In the genomic region with DNA sequence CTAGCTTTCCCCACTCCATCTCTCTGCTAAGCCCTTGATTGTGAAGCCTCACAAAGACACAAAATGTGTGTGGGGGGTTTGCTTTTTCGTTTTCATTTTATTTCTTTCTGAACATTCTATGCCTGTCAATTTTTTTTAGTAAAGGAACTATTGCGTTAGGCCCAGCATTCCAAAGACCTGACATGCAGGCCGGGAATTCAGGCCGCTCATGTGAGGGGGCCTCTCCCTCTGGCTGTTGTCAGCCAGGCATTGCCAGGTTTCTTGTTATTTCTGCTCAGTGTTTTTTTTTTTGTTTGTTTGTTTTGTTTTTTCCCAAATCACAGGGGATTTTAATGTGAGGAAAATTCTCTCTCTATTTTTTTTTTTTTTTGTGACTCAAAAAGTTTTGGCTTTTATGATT, we compare ENCODE assay signal across 12 cellular contexts. TPM values are rescaled to one million over a fixed set of nuclear protein-coding genes. Genes with fewer than 3 reads are reported as not detected.
DNase-seq lines count a peak whose midpoint lies in the region; ATAC-seq and TF ChIP-seq lines count a peak whose summit lies in the region.
"Had no signal": no experiment of that assay in that cellular context is flagged by ENCODE, and none has a peak within 500 bp of the region (broad histone marks: within the 10 kb centered on the region; RNA-seq: fewer than 3 reads in every experiment).

No MANE protein-coding gene starts in this region.

- in situ Hi-C loops in astrocyte of the spinal cord (cut with HindIII; ENCODE audit: low sequenced_read_pairs) = no loop called here

- no peak for ATAC-seq in HG02623 (IDR thresholded peaks at IDR 0.05; ENCODE audit: unreplicated experiment)
- ATAC-seq: stimulated activated naive CD8-positive, alpha-beta T cell treated with anti-CD3 and anti-CD28 coated beads, Interleukin-15, Interleukin-2, amounts not matched to agents 100 U/mL and 50 U/mL, for 24 hours had no signal

- peak; percentile 86 for DNase-seq in EL
- DNase-seq in astrocyte of the spinal cord (ENCODE audit: low read depth, low spot score) = peak; percentile 87
- DNase-seq in left ventricle myocardium inferior = peak; percentile 52
- peak; percentile 65 for DNase-seq in renal cortical epithelial cell (ENCODE audit: low read depth)
- no peak for DNase-seq in middle frontal gyrus (ENCODE audit: extremely low spot score, low spot score)
- no peak for DNase-seq in RPMI8226
- no peak for DNase-seq in NCI-H1694 (lab: John Stamatoyannopoulos, UW)
- DNase-seq: activated CD4-positive, alpha-beta memory T cell treated with anti-CD3 and anti-CD28 coated beads, Interleukin-2, amount 10 ng/mL, durations not matched to agents 7 days and 5 days; anterior cingulate cortex; stimulated activated naive CD8-positive, alpha-beta T cell treated with anti-CD3 and anti-CD28 coated beads, Interleukin-15, Interleukin-2, amounts not matched to agents 100 U/mL and 50 U/mL, for 24 hours had no signal

- TF ChIP-seq CTCF in astrocyte of the spinal cord (IDR thresholded peaks at IDR 0.05; ENCODE audit: low read depth, low read length) (no peak), left ventricle myocardium inferior (IDR thresholded peaks at IDR 0.05; ENCODE audit: borderline replicate concordance) (no peak)

- intact Hi-C loops in left ventricle myocardium inferior (cut with micrococcal nuclease) = no loop called here

- H3K36me3 ChIP-seq in left ventricle myocardium inferior = no peaks in the 10 kb centered on the region

- H3K27me3 ChIP-seq in left ventricle myocardium inferior (ENCODE audit: low read depth) = no peaks in the 10 kb centered on the region

- no peak overlapping the region for H3K4me3 ChIP-seq in astrocyte of the spinal cord (ENCODE audit: low read depth, low read length)
- H3K4me3 ChIP-seq in left ventricle myocardium inferior = no peak overlapping the region

- peaks cover 15% of the 10 kb centered on the region for H3K4me1 ChIP-seq in left ventricle myocardium inferior

- peak overlapping the region; percentile 47 for H3K27ac ChIP-seq in left ventricle myocardium inferior (replicated peaks)

- H3K9me3 ChIP-seq in left ventricle myocardium inferior (replicated peaks) = no peaks in the 10 kb centered on the region

RNA-seq across cellular contexts. Expression of a gene that starts 10.3 kb away (rescaled TPM):
- total RNA-seq in left ventricle myocardium inferior = 5.9 TPM
- 0.10 and 0.17 TPM in 2 replicates for total RNA-seq in renal cortical epithelial cell
- total RNA-seq: SK-MEL-5 had no signal

RNA-seq across cellular contexts. Expression of a gene that starts 36.7 kb away (rescaled TPM):
- total RNA-seq in left ventricle myocardium inferior (not detected), renal cortical epithelial cell (not detected in 2 replicates)
- total RNA-seq: activated CD4-positive, alpha-beta memory T cell treated with anti-CD3 and anti-CD28 coated beads, Interleukin-2, amount 10 ng/mL, durations not matched to agents 7 days and 5 days; SK-MEL-5 had no signal

Comparison
In these comparisons a context has a peak if more than half of its experiments do, and no peak if none do; other contexts are left out.
1. DNase-seq: peak in EL (single experiment), astrocyte of the spinal cord (single experiment), left ventricle myocardium inferior (single experiment) and renal cortical epithelial cell (single experiment); none in middle frontal gyrus (single experiment), RPMI8226 (single experiment) and NCI-H1694 (single experiment).